In the genomic region with DNA sequence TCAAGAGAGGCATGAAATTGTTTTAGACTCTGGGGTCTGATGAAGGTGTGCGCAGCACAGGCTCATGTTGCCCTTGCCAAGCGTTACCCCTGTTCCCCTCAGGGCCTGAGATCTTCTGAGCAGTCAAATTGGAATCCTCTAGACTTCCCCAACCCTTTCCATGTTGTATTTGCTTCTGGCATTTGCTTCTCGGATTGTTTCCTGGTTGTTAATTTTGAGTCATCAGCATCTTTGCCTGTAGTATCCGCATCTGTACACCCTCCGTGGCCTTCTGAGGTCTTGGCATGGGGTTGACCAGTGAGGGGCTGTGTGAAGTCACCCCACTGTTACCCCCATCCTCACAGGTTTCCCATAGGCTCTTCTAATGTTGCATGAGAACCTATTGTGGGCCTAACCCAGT, we compare ENCODE assay signal across 25 cellular contexts. TPM values are rescaled to one million over a fixed set of nuclear protein-coding genes. Genes with fewer than 3 reads are reported as not detected.
DNase-seq lines count a peak whose midpoint lies in the region; ATAC-seq and TF ChIP-seq lines count a peak whose summit lies in the region.
"Had no signal": no experiment of that assay in that cellular context is flagged by ENCODE, and none has a peak within 500 bp of the region (broad histone marks: within the 10 kb centered on the region; RNA-seq: fewer than 3 reads in every experiment).

No MANE protein-coding gene starts in this region.

- H3K9ac ChIP-seq in smooth muscle cell (ENCODE audit: low read depth) = no peak overlapping the region

- no peak overlapping the region for H3K27ac Mint-ChIP-seq in stimulated activated memory B cell treated with anti-CD40 and anti-IgM and Interleukin-4, amounts not matched to agents 10 μg/mL and 1 μg/mL and 100 μg/mL, for 72 hours
- H3K27ac Mint-ChIP-seq: WTC11 had no signal

- TF ChIP-seq CTCF in RWPE1 (conservative IDR thresholded peaks at IDR 0.05; ENCODE audit: low read depth) (no peak), fibroblast of mammary gland (conservative IDR thresholded peaks at IDR 0.05; ENCODE audit: control insufficient read depth, insufficient read depth, low read depth, low read length) (no peak), smooth muscle cell (IDR thresholded peaks at IDR 0.05; ENCODE audit: borderline replicate concordance, insufficient read depth, poor library complexity, severe bottlenecking) (no peak)

- H3K4me3 ChIP-seq in fibroblast of mammary gland (ENCODE audit: control insufficient read depth, low read depth, low read length) (no peak overlapping the region), smooth muscle cell (no peak overlapping the region), HAP-1 (no peak overlapping the region)
- H3K4me3 ChIP-seq: heart right ventricle, thyroid gland had no signal

- DNase-seq in AG08395 (ENCODE audit: low spot score) (peak; percentile 17), RWPE1 (ENCODE audit: low spot score) (no peak), fibroblast of mammary gland (ENCODE audit: low read depth) (peak; percentile 12), smooth muscle cell (lab: John Stamatoyannopoulos, UW; ENCODE audit: unreplicated experiment) (no peak), HAP-1 (ENCODE audit: low spot score in 2 of 2) (no peak), LoVo (ENCODE audit: low spot score) (no peak)
- DNase-seq: activated CD4-positive, alpha-beta T cell treated with anti-CD3 and anti-CD28 coated beads, Interleukin-2, amount 50 U/mL, for 1 hour; activated naive CD4-positive, alpha-beta T cell treated with anti-CD3 and anti-CD28 coated beads, Interleukin-2, amount 50 U/mL, for 16 hours; aorta; caudate nucleus; dermis blood vessel endothelial cell; heart right ventricle; naive thymus-derived CD8-positive, alpha-beta T cell; NCI-H2081; NCI-H345; NCI-H748 treated with DMSO at 0.1 percent for 48 hours; retina; stimulated activated CD4-positive, alpha-beta T cell treated with anti-CD3 and anti-CD28 coated beads, Interleukin-4, amount 100 ng/mL, for 1 hour; stimulated activated naive CD4-positive, alpha-beta T cell; T1000; thyroid gland had no signal

- H3K4me1 ChIP-seq in smooth muscle cell (ENCODE audit: low read depth) (no peaks in the 10 kb centered on the region), HAP-1 (no peaks in the 10 kb centered on the region)
- H3K4me1 ChIP-seq: thyroid gland had no signal

- POLR2A ChIA-PET in RWPE1 (lab: Yijun Ruan, JAX; ENCODE audit: low non-redundant PET) = no interaction called here

- no peak overlapping the region for H3K4me3 Mint-ChIP-seq in stimulated activated memory B cell treated with anti-CD40 and anti-IgM and Interleukin-4, amounts not matched to agents 10 μg/mL and 1 μg/mL and 100 μg/mL, for 72 hours
- H3K4me3 Mint-ChIP-seq: naive thymus-derived CD8-positive, alpha-beta T cell; WTC11 had no signal

- H3K36me3 ChIP-seq in smooth muscle cell (ENCODE audit: low read depth) = no peaks in the 10 kb centered on the region
- H3K36me3 ChIP-seq in HAP-1 (replicated peaks) = no peaks in the 10 kb centered on the region
- H3K36me3 ChIP-seq: heart right ventricle, thyroid gland had no signal

- no peaks in the 10 kb centered on the region for H3F3A ChIP-seq in smooth muscle cell (ENCODE audit: low read depth)

- H2AFZ ChIP-seq in smooth muscle cell (ENCODE audit: low read depth) = no peak overlapping the region

- H3K4me2 ChIP-seq in smooth muscle cell = peak overlapping the region; percentile 47

- H3K36me3 Mint-ChIP-seq in stimulated activated memory B cell treated with anti-CD40 and anti-IgM and Interleukin-4, amounts not matched to agents 10 μg/mL and 1 μg/mL and 100 μg/mL, for 72 hours = no peaks in the 10 kb centered on the region
- H3K36me3 Mint-ChIP-seq: naive thymus-derived CD8-positive, alpha-beta T cell; WTC11 had no signal

- H3K9me3 ChIP-seq in smooth muscle cell (replicated peaks; ENCODE audit: low read depth) (no peaks in the 10 kb centered on the region), HAP-1 (no peaks in the 10 kb centered on the region)
- H3K9me3 ChIP-seq: heart right ventricle, thyroid gland had no signal

- no peaks in the 10 kb centered on the region for H3K27me3 ChIP-seq in smooth muscle cell (ENCODE audit: low read depth)
- no peaks in the 10 kb centered on the region for H3K27me3 ChIP-seq in HAP-1 (ENCODE audit: low read depth)
- H3K27me3 ChIP-seq: thyroid gland had no signal

- H3K27me3 Mint-ChIP-seq in stimulated activated memory B cell treated with anti-CD40 and anti-IgM and Interleukin-4, amounts not matched to agents 10 μg/mL and 1 μg/mL and 100 μg/mL, for 72 hours = peaks cover 9% of the 10 kb centered on the region

- peak overlapping the region; percentile 70 for H3K27ac ChIP-seq in RWPE1
- no peak overlapping the region for H3K27ac ChIP-seq in smooth muscle cell (ENCODE audit: low read depth)
- H3K27ac ChIP-seq: heart right ventricle, thyroid gland had no signal

- H3K9me3 Mint-ChIP-seq in stimulated activated memory B cell treated with anti-CD40 and anti-IgM and Interleukin-4, amounts not matched to agents 10 μg/mL and 1 μg/mL and 100 μg/mL, for 72 hours = no peaks in the 10 kb centered on the region

- no peaks in the 10 kb centered on the region for H3K79me2 ChIP-seq in smooth muscle cell (ENCODE audit: low read depth)

- H4K20me1 ChIP-seq in smooth muscle cell (ENCODE audit: low read depth) = no peaks in the 10 kb centered on the region

- CTCF ChIA-PET in RWPE1 (lab: Yijun Ruan, JAX) = no interaction called here

- 83% methylated on average over 5 of the region's 5 CpGs for whole genome bisulfite sequencing in smooth muscle cell (ENCODE audit: low lambda C conversion rate)

- in situ Hi-C loops in HAP-1 (cut with MboI; ENCODE audit: low sequenced_read_pairs) = no loop called here

- ATAC-seq in stimulated activated memory B cell treated with anti-CD40 and anti-IgM and Interleukin-4, amounts not matched to agents 10 μg/mL and 1 μg/mL and 100 μg/mL, for 72 hours = no peak
- no peak for ATAC-seq in GM21529 (IDR thresholded peaks at IDR 0.05; ENCODE audit: unreplicated experiment)
- ATAC-seq: naive thymus-derived CD8-positive, alpha-beta T cell; WTC11 had no signal

- no peaks in the 10 kb centered on the region for H3K4me1 Mint-ChIP-seq in stimulated activated memory B cell treated with anti-CD40 and anti-IgM and Interleukin-4, amounts not matched to agents 10 μg/mL and 1 μg/mL and 100 μg/mL, for 72 hours

RNA-seq across cellular contexts. Expression of gene SLC24A3, which starts 40.9 kb away (rescaled TPM):
- total RNA-seq in smooth muscle cell = 2.5 and 3.5 TPM in 2 replicates
- 3.2 and 4.3 TPM in 2 replicates for polyA plus RNA-seq in smooth muscle cell
- total RNA-seq: A172; dermis blood vessel endothelial cell; naive thymus-derived CD8-positive, alpha-beta T cell had no signal
- polyA plus RNA-seq: naive thymus-derived CD8-positive, alpha-beta T cell had no signal

Comparison
In these comparisons a context has a peak if more than half of its experiments do, and no peak if none do; other contexts are left out.
1. DNase-seq: peak in AG08395 (single experiment) and fibroblast of mammary gland (single experiment); none in RWPE1 (single experiment), smooth muscle cell (single experiment), HAP-1 (0 of 2) and LoVo (single experiment).